1 cellular context compared by ENCODE assay signal in the genomic region with DNA sequence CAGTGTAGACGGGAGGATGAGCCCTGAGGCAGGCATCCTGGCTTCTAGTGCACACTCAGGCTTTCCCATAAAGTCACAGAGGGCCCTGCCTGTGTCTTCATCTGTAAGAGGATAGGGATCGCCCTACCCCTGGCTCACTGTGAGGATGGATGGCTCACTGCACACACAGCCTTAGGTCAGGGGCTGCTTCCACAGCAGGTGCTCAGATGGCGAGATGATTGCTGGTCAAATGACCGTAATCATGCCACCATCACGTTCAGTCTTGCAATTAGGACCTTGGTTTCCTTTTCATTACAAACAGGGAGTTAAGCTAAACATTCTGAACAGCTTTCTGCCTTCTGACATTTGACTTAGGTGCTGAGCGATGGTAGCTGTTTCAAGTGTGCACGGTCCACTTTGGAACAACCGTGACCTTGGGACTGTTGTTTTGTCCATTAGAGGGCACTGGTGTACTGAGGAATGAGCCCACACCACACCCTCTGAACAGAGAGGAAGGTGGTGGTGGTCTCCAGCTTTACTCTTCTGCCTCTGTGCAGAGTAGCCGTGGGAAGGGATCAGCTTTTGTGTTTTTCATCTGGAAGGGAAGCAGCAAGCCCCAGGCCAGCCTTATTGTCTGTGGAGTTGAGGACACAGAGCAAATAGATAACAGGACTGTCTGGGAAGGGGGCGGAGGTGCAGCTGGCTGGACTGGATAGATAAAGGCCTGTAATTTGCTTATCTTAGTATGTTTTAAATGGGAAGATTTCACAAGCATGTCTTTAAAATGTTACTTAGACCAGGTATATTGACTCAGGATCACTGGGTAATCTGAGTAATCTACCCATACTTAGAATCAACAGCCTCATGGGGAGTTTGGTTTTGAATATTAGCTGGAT.
TF ChIP-seq lines count a peak whose summit lies in the region.

No MANE protein-coding gene starts in this region.

TF ChIP-seq in K562, 482 proteins besides CTCF, POLR2A, EP300 and RAD21 (continued from another document and continues in another):
- no peak for TF ChIP-seq FOXO4 (CRISPR knock-in tag; IDR thresholded peaks at IDR 0.05)
- TF ChIP-seq BMI1 (IDR thresholded peaks at IDR 0.05; ENCODE audit: low read length) = no peak
- TF ChIP-seq NFE2 (IDR thresholded peaks at IDR 0.05; ENCODE audit: low read depth) = no peak
- TF ChIP-seq PRDM10 (IDR thresholded peaks at IDR 0.05; ENCODE audit: partially characterized antibody) = peak; percentile 91
- no peak for TF ChIP-seq KAT7 (CRISPR knock-in tag; IDR thresholded peaks at IDR 0.05; ENCODE audit: borderline replicate concordance)
- no peak for TF ChIP-seq HNRNPUL1 (IDR thresholded peaks at IDR 0.05; ENCODE audit: low read length)
- no peak for TF ChIP-seq CSDE1 (IDR thresholded peaks at IDR 0.05)
- no peak for TF ChIP-seq SAP30 (IDR thresholded peaks at IDR 0.05; ENCODE audit: borderline replicate concordance, insufficient read depth, low read depth, low read length, poor library complexity, severe bottlenecking)
- 0 out of 2 replicates have a peak, but pooled peaks have one; percentile 11 for TF ChIP-seq CXXC5 (CRISPR knock-in tag; IDR thresholded peaks at IDR 0.05)
- peak; percentile 86; the same call in 1 of the 2 replicates for TF ChIP-seq SMARCE1 (IDR thresholded peaks at IDR 0.05)
- TF ChIP-seq PTBP1 (IDR thresholded peaks at IDR 0.05; ENCODE audit: low read depth, low read length) = no peak
- no peak for TF ChIP-seq ZNF764 (CRISPR knock-in tag; IDR thresholded peaks at IDR 0.05; ENCODE audit: low read depth)
- peak; percentile 14; the same call in 1 of the 2 replicates for TF ChIP-seq ZNF263 (CRISPR knock-in tag; IDR thresholded peaks at IDR 0.05; ENCODE audit: borderline replicate concordance)
- TF ChIP-seq, protein P1, sequence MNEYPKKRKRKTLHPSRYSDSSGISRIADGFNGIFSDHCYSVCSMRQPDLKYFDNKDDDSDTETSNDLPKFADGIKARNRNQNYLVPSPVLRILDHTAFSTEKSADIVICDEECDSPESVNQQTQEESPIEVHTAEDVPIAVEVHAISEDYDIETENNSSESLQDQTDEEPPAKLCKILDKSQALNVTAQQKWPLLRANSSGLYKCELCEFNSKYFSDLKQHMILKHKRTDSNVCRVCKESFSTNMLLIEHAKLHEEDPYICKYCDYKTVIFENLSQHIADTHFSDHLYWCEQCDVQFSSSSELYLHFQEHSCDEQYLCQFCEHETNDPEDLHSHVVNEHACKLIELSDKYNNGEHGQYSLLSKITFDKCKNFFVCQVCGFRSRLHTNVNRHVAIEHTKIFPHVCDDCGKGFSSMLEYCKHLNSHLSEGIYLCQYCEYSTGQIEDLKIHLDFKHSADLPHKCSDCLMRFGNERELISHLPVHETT (CRISPR knock-in tag; conservative IDR thresholded peaks at IDR 0.05 in 1 of 2, IDR thresholded peaks at IDR 0.05 in 1 of 2) = peak in 1 of 2 experiments; percentile 49; a peak in 1 of 4 replicates
- TF ChIP-seq SOX6 (IDR thresholded peaks at IDR 0.05) = peak; percentile 92
- TF ChIP-seq ATF1 (CRISPR knock-in tag; IDR thresholded peaks at IDR 0.05) = no peak
- peak; percentile 30; the same call in 1 of the 2 replicates for TF ChIP-seq ATF1 (tag; IDR thresholded peaks at IDR 0.05)
- no peak for TF ChIP-seq KAT2B (IDR thresholded peaks at IDR 0.05; ENCODE audit: low read depth, low read length)
- no peak for TF ChIP-seq NFYB (IDR thresholded peaks at IDR 0.05; ENCODE audit: extremely low read depth, insufficient read length)
- TF ChIP-seq HMG20B (CRISPR knock-in tag; IDR thresholded peaks at IDR 0.05) = no peak
- TF ChIP-seq ZNF277 (CRISPR knock-in tag; IDR thresholded peaks at IDR 0.05; ENCODE audit: borderline replicate concordance) = no peak
- peak; percentile 77 for TF ChIP-seq SMARCC2 (IDR thresholded peaks at IDR 0.05; ENCODE audit: low read depth)
- peak; percentile 88 for TF ChIP-seq CEBPB (tag; IDR thresholded peaks at IDR 0.05)
- peak; percentile 94 for TF ChIP-seq ARID1B (IDR thresholded peaks at IDR 0.05)
- TF ChIP-seq TAL1 (IDR thresholded peaks at IDR 0.05) = peak; percentile 92
- peak in 1 of 2 experiments; percentile 74; a peak in 1 of 4 replicates for TF ChIP-seq TEAD1 (CRISPR knock-in tag; IDR thresholded peaks at IDR 0.05)
- no peak for TF ChIP-seq MYBL2 (IDR thresholded peaks at IDR 0.05; ENCODE audit: low read depth)
- no peak for TF ChIP-seq MYBL2 (CRISPR knock-in tag; IDR thresholded peaks at IDR 0.05; ENCODE audit: borderline replicate concordance)
- TF ChIP-seq ELF2 (CRISPR knock-in tag; IDR thresholded peaks at IDR 0.05) = no peak
- TF ChIP-seq CHD1 (IDR thresholded peaks at IDR 0.05; ENCODE audit: low read length) = no peak
- TF ChIP-seq DIDO1 (tag; IDR thresholded peaks at IDR 0.05; ENCODE audit: low read depth) = 0 out of 2 replicates have a peak, but pooled peaks have one; percentile 37
- peak; percentile 93 for TF ChIP-seq CBFA2T3 (IDR thresholded peaks at IDR 0.05)
- peak; percentile 53; the same call in 1 of the 2 replicates for TF ChIP-seq BHLHE40 (IDR thresholded peaks at IDR 0.05; ENCODE audit: low read length)
- TF ChIP-seq ZNF589 (CRISPR knock-in tag; IDR thresholded peaks at IDR 0.05; ENCODE audit: low read depth) = 0 out of 2 replicates have a peak, but pooled peaks have one; percentile 33
- no peak for TF ChIP-seq ZBTB34 (CRISPR knock-in tag; IDR thresholded peaks at IDR 0.05)
- no peak for TF ChIP-seq IRF1 (CRISPR knock-in tag; IDR thresholded peaks at IDR 0.05; ENCODE audit: borderline replicate concordance)
- TF ChIP-seq RBM15 (IDR thresholded peaks at IDR 0.05; ENCODE audit: insufficient read depth, low read length) = no peak
- peak in 1 of 2 experiments; percentile 80; a peak in 2 of 4 replicates for TF ChIP-seq TBL1XR1 (IDR thresholded peaks at IDR 0.05; ENCODE audit: low read length in 2 of 2)
- TF ChIP-seq KLF13 (tag; IDR thresholded peaks at IDR 0.05; ENCODE audit: borderline replicate concordance, low read depth) = peak; percentile 79
- TF ChIP-seq MEIS2 (IDR thresholded peaks at IDR 0.05; ENCODE audit: partially characterized antibody) = peak; percentile 76
- TF ChIP-seq, protein P2, sequence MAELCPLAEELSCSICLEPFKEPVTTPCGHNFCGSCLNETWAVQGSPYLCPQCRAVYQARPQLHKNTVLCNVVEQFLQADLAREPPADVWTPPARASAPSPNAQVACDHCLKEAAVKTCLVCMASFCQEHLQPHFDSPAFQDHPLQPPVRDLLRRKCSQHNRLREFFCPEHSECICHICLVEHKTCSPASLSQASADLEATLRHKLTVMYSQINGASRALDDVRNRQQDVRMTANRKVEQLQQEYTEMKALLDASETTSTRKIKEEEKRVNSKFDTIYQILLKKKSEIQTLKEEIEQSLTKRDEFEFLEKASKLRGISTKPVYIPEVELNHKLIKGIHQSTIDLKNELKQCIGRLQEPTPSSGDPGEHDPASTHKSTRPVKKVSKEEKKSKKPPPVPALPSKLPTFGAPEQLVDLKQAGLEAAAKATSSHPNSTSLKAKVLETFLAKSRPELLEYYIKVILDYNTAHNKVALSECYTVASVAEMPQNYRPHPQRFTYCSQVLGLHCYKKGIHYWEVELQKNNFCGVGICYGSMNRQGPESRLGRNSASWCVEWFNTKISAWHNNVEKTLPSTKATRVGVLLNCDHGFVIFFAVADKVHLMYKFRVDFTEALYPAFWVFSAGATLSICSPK (IDR thresholded peaks at IDR 0.05; ENCODE audit: borderline replicate concordance) = no peak
- peak; percentile 68 to 82 for TF ChIP-seq TRIM24 (IDR thresholded peaks at IDR 0.05)
- TF ChIP-seq MYNN (IDR thresholded peaks at IDR 0.05) = peak; percentile 60; the same call in 1 of the 2 replicates
- no peak for TF ChIP-seq MYNN (CRISPR knock-in tag; IDR thresholded peaks at IDR 0.05)
- peak; percentile 79 for TF ChIP-seq KLF16 (IDR thresholded peaks at IDR 0.05)
- TF ChIP-seq POU5F1 (IDR thresholded peaks at IDR 0.05; ENCODE audit: borderline replicate concordance, low read depth, low read length, partially characterized antibody) = no peak
- peak; percentile 88 for TF ChIP-seq DPF2 (IDR thresholded peaks at IDR 0.05)
- TF ChIP-seq E2F5 (CRISPR knock-in tag; IDR thresholded peaks at IDR 0.05) = no peak
- TF ChIP-seq KAT8 (IDR thresholded peaks at IDR 0.05; ENCODE audit: low read depth) = no peak
- TF ChIP-seq NCOR1 (IDR thresholded peaks at IDR 0.05) = peak; percentile 90
- 0 out of 2 replicates have a peak, but pooled peaks have one; percentile 48 for TF ChIP-seq MTA3 (IDR thresholded peaks at IDR 0.05; ENCODE audit: borderline replicate concordance)
- peak; percentile 76 for TF ChIP-seq FOXM1 (IDR thresholded peaks at IDR 0.05; ENCODE audit: low read depth)
- no peak for TF ChIP-seq FOXM1 (CRISPR knock-in tag; IDR thresholded peaks at IDR 0.05; ENCODE audit: low read depth)
- TF ChIP-seq ESRRA (IDR thresholded peaks at IDR 0.05; ENCODE audit: borderline replicate concordance, low read depth) = peak; percentile 71
- TF ChIP-seq, protein P3, sequence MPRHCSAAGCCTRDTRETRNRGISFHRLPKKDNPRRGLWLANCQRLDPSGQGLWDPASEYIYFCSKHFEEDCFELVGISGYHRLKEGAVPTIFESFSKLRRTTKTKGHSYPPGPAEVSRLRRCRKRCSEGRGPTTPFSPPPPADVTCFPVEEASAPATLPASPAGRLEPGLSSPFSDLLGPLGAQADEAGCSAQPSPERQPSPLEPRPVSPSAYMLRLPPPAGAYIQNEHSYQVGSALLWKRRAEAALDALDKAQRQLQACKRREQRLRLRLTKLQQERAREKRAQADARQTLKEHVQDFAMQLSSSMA (CRISPR knock-in tag; IDR thresholded peaks at IDR 0.05) = no peak
- peak in 1 of 2 experiments; percentile 86; a peak in 2 of 4 replicates for TF ChIP-seq RCOR1 (IDR thresholded peaks at IDR 0.05; ENCODE audit: borderline replicate concordance in 1 of 2, low read depth in 2 of 2, low read length in 2 of 2)
- TF ChIP-seq EP400 (IDR thresholded peaks at IDR 0.05) = no peak
- 0 out of 2 replicates have a peak, but pooled peaks have one; percentile 36 for TF ChIP-seq ZNF644 (tag; IDR thresholded peaks at IDR 0.05; ENCODE audit: low read depth)
